In the genomic region with DNA sequence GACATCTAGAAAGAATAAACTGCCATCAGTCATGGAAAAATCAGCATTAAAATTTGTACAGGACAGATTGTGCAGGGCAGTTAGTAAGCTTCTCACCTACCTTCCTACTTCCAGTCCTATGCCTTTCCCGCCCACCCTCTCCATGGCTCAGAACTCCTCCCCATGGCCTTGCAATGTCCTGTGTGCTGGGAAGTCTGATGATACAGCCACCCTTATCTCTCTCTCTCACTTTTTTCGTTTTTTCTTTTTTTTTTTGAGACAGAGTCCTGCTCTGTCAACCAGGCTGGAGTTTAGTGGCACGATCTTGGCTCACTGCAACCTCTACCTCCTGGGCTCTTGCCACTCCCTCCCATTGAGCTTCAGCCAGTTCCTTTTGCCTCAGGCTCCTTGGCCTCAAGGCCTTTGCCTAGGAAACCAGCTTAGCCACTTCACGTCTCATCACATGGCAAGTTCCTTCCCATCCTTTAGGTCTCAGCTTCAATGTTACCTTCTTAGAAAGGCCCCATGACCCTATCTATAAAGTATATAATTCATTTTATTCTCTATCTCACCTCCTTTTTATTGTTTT, we compare ENCODE assay signal across 15 cellular contexts.
DNase-seq lines count a peak whose midpoint lies in the region; ATAC-seq and TF ChIP-seq lines count a peak whose summit lies in the region.
"Had no signal": no experiment of that assay in that cellular context is flagged by ENCODE, and none has a peak within 500 bp of the region (broad histone marks: within the 10 kb centered on the region; RNA-seq: fewer than 3 reads in every experiment).

No MANE protein-coding gene starts in this region.

- no TSS peak for BruUV-seq in PC-3 (replicated peaks; lab: Mats Ljungman, UMichigan)

- no peak overlapping the region for H2AK5ac ChIP-seq in mesendoderm (ENCODE audit: low read length)

- H3K4me3 ChIP-seq in LNCaP clone FGC (ENCODE audit: low read depth, low read length) (no peak overlapping the region), PC-3 (ENCODE audit: low read length) (no peak overlapping the region), mesendoderm (ENCODE audit: low read length) (no peak overlapping the region)
- H3K4me3 ChIP-seq in effector memory CD4-positive, alpha-beta T cell (ENCODE audit: insufficient read depth, low read depth, low read length, poor library complexity, severe bottlenecking) = no peak overlapping the region
- H3K4me3 ChIP-seq: A549, GM23338 had no signal

- intact Hi-C loops in PC-3 (cut with micrococcal nuclease) = loop anchor here (2.0 to 10.0 kb wide), 2 partner anchors 213 to 265 kb away; no protein-coding TSS in a partner anchor

- H3K4me1 ChIP-seq in PC-3 (ENCODE audit: insufficient read depth, low read length) (peaks cover 18% of the 10 kb centered on the region), mesendoderm (ENCODE audit: control insufficient read depth, low read depth, low read length) (no peaks in the 10 kb centered on the region)
- H3K4me1 ChIP-seq in effector memory CD4-positive, alpha-beta T cell (ENCODE audit: control insufficient read depth, insufficient read depth, low read length, poor library complexity, severe bottlenecking) = no peaks in the 10 kb centered on the region
- H3K4me1 ChIP-seq: A549 had no signal

- H4K20me1 ChIP-seq in PC-3 (ENCODE audit: low read length) = no peaks in the 10 kb centered on the region

- no peak overlapping the region for H3K4ac ChIP-seq in mesendoderm (ENCODE audit: low read depth, low read length)

- H3K27me3 ChIP-seq in PC-3 (ENCODE audit: low read length) (no peaks in the 10 kb centered on the region), mesendoderm (ENCODE audit: insufficient read depth, low read length, poor library complexity) (no peaks in the 10 kb centered on the region)
- H3K27me3 ChIP-seq in effector memory CD4-positive, alpha-beta T cell (replicated peaks; ENCODE audit: control insufficient read depth, insufficient read depth, low read length, poor library complexity, severe bottlenecking) = no peaks in the 10 kb centered on the region

- no peaks in the 10 kb centered on the region for H3K9me3 ChIP-seq in PC-3 (ENCODE audit: low read length)
- no peaks in the 10 kb centered on the region for H3K9me3 ChIP-seq in effector memory CD4-positive, alpha-beta T cell (ENCODE audit: control insufficient read depth, low read length)
- H3K9me3 ChIP-seq: A549 had no signal

- POLR2A ChIA-PET in PC-3 (lab: Charles Lee; ENCODE audit: unreplicated experiment) = no interaction called here

- no peak overlapping the region for H2BK15ac ChIP-seq in mesendoderm (replicated peaks; ENCODE audit: low read depth)

- H3K18ac ChIP-seq in mesendoderm (ENCODE audit: low read length) = no peak overlapping the region

- TF ChIP-seq CTCF in LNCaP clone FGC (IDR thresholded peaks at IDR 0.05; ENCODE audit: control insufficient read depth, extremely low read depth, insufficient read depth) (no peak), PC-3 (conservative IDR thresholded peaks at IDR 0.05; ENCODE audit: low read depth, low read length) (no peak)

- no CpG with 5 or more reads among the region's 4 CpGs for WGBS in mesendoderm (ENCODE audit: extremely low coverage, insufficient coverage, low lambda C conversion rate)

- H3K9ac ChIP-seq in PC-3 (ENCODE audit: low read length) (no peak overlapping the region), mesendoderm (ENCODE audit: low read length) (no peak overlapping the region)

- H3K4me2 ChIP-seq in PC-3 (ENCODE audit: low read length) (no peak overlapping the region), mesendoderm (ENCODE audit: low read length) (no peak overlapping the region)
- H3K4me2 ChIP-seq: A549, GM23338 had no signal

- H2AFZ ChIP-seq in PC-3 (ENCODE audit: low read length) = no peak overlapping the region
- H2AFZ ChIP-seq: GM23338 had no signal

- H3K36me3 ChIP-seq in PC-3 (ENCODE audit: low read depth, low read length) (no peaks in the 10 kb centered on the region), mesendoderm (ENCODE audit: control insufficient read depth, insufficient read depth, low read length) (no peaks in the 10 kb centered on the region)
- H3K36me3 ChIP-seq in effector memory CD4-positive, alpha-beta T cell (ENCODE audit: control insufficient read depth, insufficient read depth, low read length) = no peaks in the 10 kb centered on the region

- ATAC-seq in PC-3 = no peak
- ATAC-seq: A549; CD8-positive, alpha-beta T cell; GM23338 had no signal

- no peak overlapping the region for H2BK5ac ChIP-seq in mesendoderm (ENCODE audit: low read length)

- no peaks in the 10 kb centered on the region for H3K9me2 ChIP-seq in PC-3 (replicated peaks; ENCODE audit: low read length)

- no peak overlapping the region for H3K23ac ChIP-seq in mesendoderm (ENCODE audit: low read length)

- DNase-seq in LNCaP clone FGC (ENCODE audit: low read depth) (peak; percentile 73), PC-3 (peak; percentile 47), mesendoderm (peak; percentile 19), globus pallidus (ENCODE audit: low spot score) (no peak), T-helper 2 cell (no peak)
- no peak for DNase-seq in effector memory CD4-positive, alpha-beta T cell
- DNase-seq: CD8-positive, alpha-beta T cell; COR-L47; DMS153; DMS79 treated with DMSO at 0.1 percent for 48 hours; EL; GDM1; H7 had no signal

- H3K79me1 ChIP-seq in mesendoderm (ENCODE audit: low read length) = no peaks in the 10 kb centered on the region

- no peak overlapping the region for H3K56ac ChIP-seq in mesendoderm (ENCODE audit: low read length)

- H3K79me2 ChIP-seq in PC-3 (ENCODE audit: low read length) (no peaks in the 10 kb centered on the region), mesendoderm (ENCODE audit: control insufficient read depth, insufficient read depth, low read length) (no peaks in the 10 kb centered on the region)

- no peaks in the 10 kb centered on the region for H3F3A ChIP-seq in PC-3 (ENCODE audit: low read length, unreplicated experiment)

- CTCF ChIA-PET in PC-3 (lab: Charles Lee) = interaction anchor here (0.6 kb wide), 1 partner anchor 11 kb away, joined by 10 read pairs; no protein-coding TSS in a partner anchor

- H4K8ac ChIP-seq in mesendoderm (ENCODE audit: low read depth, low read length) = no peak overlapping the region

- H4K5ac ChIP-seq in mesendoderm (ENCODE audit: low read length) = no peak overlapping the region

- H3K27ac ChIP-seq in PC-3 (ENCODE audit: low read length) (no peak overlapping the region), mesendoderm (ENCODE audit: low read depth, low read length) (no peak overlapping the region)
- H3K27ac ChIP-seq in effector memory CD4-positive, alpha-beta T cell (ENCODE audit: insufficient read depth, low read length, poor library complexity, severe bottlenecking) = no peak overlapping the region
- H3K27ac ChIP-seq: A549 had no signal

- no peak overlapping the region for H2BK120ac ChIP-seq in mesendoderm (ENCODE audit: low read depth, low read length)

Comparison
In these comparisons a context has a peak if more than half of its experiments do, and no peak if none do; other contexts are left out.
1. DNase-seq: peak in LNCaP clone FGC (single experiment), PC-3 (single experiment) and mesendoderm (single experiment); none in effector memory CD4-positive, alpha-beta T cell (0 of 3), globus pallidus (single experiment) and T-helper 2 cell (0 of 5).